Comparison of ENCODE assay signal across 6 cellular contexts in genomic region chr1:145886390-145886789, GRCh38. TPM values are rescaled to one million over a fixed set of nuclear protein-coding genes. Genes with fewer than 3 reads are reported as not detected.
DNase-seq lines count a peak whose midpoint lies in the region; ATAC-seq and TF ChIP-seq lines count a peak whose summit lies in the region.

No MANE protein-coding gene starts in this region.

- H3K9me3 Mint-ChIP-seq in naive thymus-derived CD8-positive, alpha-beta T cell = no peaks in the 10 kb centered on the region

- peak overlapping the region in 1 of 10 donors; percentile 33 for H3K27ac Mint-ChIP-seq in naive thymus-derived CD8-positive, alpha-beta T cell

- H3K4me3 ChIP-seq in GM06990 (replicated peaks; ENCODE audit: low read depth, low read length) = peak overlapping the region; percentile 69
- H3K4me3 ChIP-seq in astrocyte of the spinal cord (ENCODE audit: low read depth, low read length) = peak overlapping the region; percentile 68

- H3K36me3 Mint-ChIP-seq in naive thymus-derived CD8-positive, alpha-beta T cell = no peaks in the 10 kb centered on the region

- H3K4me3 Mint-ChIP-seq in naive thymus-derived CD8-positive, alpha-beta T cell = peak overlapping the region; percentile 72 to 91 (median 84)

- H3K27me3 ChIP-seq in GM06990 (replicated peaks; ENCODE audit: control insufficient read depth, insufficient read depth, low read length) = peaks cover 1% of the 10 kb centered on the region

- ATAC-seq in naive thymus-derived CD8-positive, alpha-beta T cell = peak in 1 of 2 donors; percentile 2

- peaks cover 3 to 26% (median 17%) of the 10 kb centered on the region in 5 donors for H3K27me3 Mint-ChIP-seq in naive thymus-derived CD8-positive, alpha-beta T cell

- H3K36me3 ChIP-seq in GM06990 (ENCODE audit: control insufficient read depth, insufficient read depth, low read length) = no peaks in the 10 kb centered on the region

- no peak for DNase-seq in GM06990 (ENCODE audit: extremely low read depth, insufficient read length)
- DNase-seq in astrocyte of the spinal cord (ENCODE audit: low read depth, low spot score) = no peak
- DNase-seq in naive thymus-derived CD8-positive, alpha-beta T cell = peak in 1 of 10 donors; percentile 1
- no peak for DNase-seq in NCI-H1417 (lab: John Stamatoyannopoulos, UW)
- DNase-seq in NCI-H2227 treated with DMSO at 0.1 percent for 48 hours (lab: John Stamatoyannopoulos, UW) = no peak
- no peak for DNase-seq in activated CD4-positive, alpha-beta T cell treated with anti-CD3 and anti-CD28 coated beads, Interleukin-2, amount 50 U/mL, for 1 hour

- H3K4me1 Mint-ChIP-seq in naive thymus-derived CD8-positive, alpha-beta T cell = peaks cover 10 to 18% (median 14%) of the 10 kb centered on the region in 4 donors

- TF ChIP-seq CTCF in GM06990 (IDR thresholded peaks at IDR 0.05; ENCODE audit: insufficient read depth, low read length, poor library complexity, severe bottlenecking) (no peak), astrocyte of the spinal cord (IDR thresholded peaks at IDR 0.05; ENCODE audit: low read depth, low read length) (no peak)

- in situ Hi-C loops in astrocyte of the spinal cord (cut with HindIII; ENCODE audit: low sequenced_read_pairs) = no loop called here

- POLR2A ChIA-PET in naive thymus-derived CD8-positive, alpha-beta T cell (lab: Charles Lee) = interaction anchor here (0.7 to 1.5 kb wide), 6 partner anchors 31 to 132 kb away, joined by 3 to 8 read pairs (median 4); partner anchors contain the start of genes LIX1L, NUDT17, PEX11B and RBM8A

RNA-seq across cellular contexts. Expression of gene ANKRD35, which starts 0.7 kb away (rescaled TPM):
- not detected for total RNA-seq in naive thymus-derived CD8-positive, alpha-beta T cell
- polyA plus RNA-seq in naive thymus-derived CD8-positive, alpha-beta T cell = under 1 TPM; 0.27 to 0.57 (median 0.42) TPM

RNA-seq across cellular contexts. Expression of gene ITGA10, which starts 23.5 kb away (rescaled TPM):
- 1 to 10 TPM; 5.0 to 5.1 TPM for total RNA-seq in naive thymus-derived CD8-positive, alpha-beta T cell
- polyA plus RNA-seq in naive thymus-derived CD8-positive, alpha-beta T cell = not detected

RNA-seq across cellular contexts. Expression of gene PIAS3, which starts 27.5 kb away (rescaled TPM):
- 10 to 100 TPM; 31.1 to 33.8 TPM for total RNA-seq in naive thymus-derived CD8-positive, alpha-beta T cell
- polyA plus RNA-seq in naive thymus-derived CD8-positive, alpha-beta T cell = 10 to 100 TPM; 10.7 to 14.7 (median 12.4) TPM

RNA-seq across cellular contexts. Expression of gene PEX11B, which starts 32.1 kb away (rescaled TPM):
- 10 to 100 TPM; 37.5 to 39.7 TPM for total RNA-seq in naive thymus-derived CD8-positive, alpha-beta T cell
- 10 to 100 TPM; 35.3 to 50.3 (median 44.0) TPM for polyA plus RNA-seq in naive thymus-derived CD8-positive, alpha-beta T cell

RNA-seq across cellular contexts. Expression of gene RBM8A, which starts 40.9 kb away (rescaled TPM):
- total RNA-seq in naive thymus-derived CD8-positive, alpha-beta T cell = 100 to 1,000 TPM; 135 to 138 TPM
- polyA plus RNA-seq in naive thymus-derived CD8-positive, alpha-beta T cell = 100 to 1,000 TPM; 127 to 191 (median 148) TPM
